In genomic region chrY:21021811-21022210, GRCh38 we compare ENCODE assay signal across 21 cellular contexts.
"Had no signal": no experiment of that assay in that cellular context is flagged by ENCODE, and none has a peak within 500 bp of the region (broad histone marks: within the 10 kb centered on the region; RNA-seq: fewer than 3 reads in every experiment).

No MANE protein-coding gene starts in this region.

- H3K27me3 Mint-ChIP-seq: activated CD4-positive, alpha-beta memory T cell treated with anti-CD3 and anti-CD28 coated beads for 36 hours had no signal

- H3K9me3 Mint-ChIP-seq: activated CD4-positive, alpha-beta memory T cell treated with anti-CD3 and anti-CD28 coated beads for 36 hours; activated naive CD4-positive, alpha-beta T cell treated with anti-CD3 and anti-CD28 coated beads, Interleukin-2, amount 50 U/mL, for 72 hours; activated T-cell treated with anti-CD3 and anti-CD28 coated beads, Interleukin-2, amount 50 U/mL, for 4 hours had no signal

- H3K4me3 ChIP-seq: cardiac muscle cell, SK-N-MC had no signal

- H3K4me3 Mint-ChIP-seq: activated CD4-positive, alpha-beta memory T cell treated with anti-CD3 and anti-CD28 coated beads for 36 hours; activated T-cell treated with anti-CD3 and anti-CD28 coated beads, Interleukin-2, amount 50 U/mL, for 4 hours had no signal

- ATAC-seq: Panc1, Right ventricle myocardium inferior had no signal

- H3K36me3 Mint-ChIP-seq: activated CD4-positive, alpha-beta memory T cell treated with anti-CD3 and anti-CD28 coated beads for 36 hours; activated naive CD4-positive, alpha-beta T cell treated with anti-CD3 and anti-CD28 coated beads, Interleukin-2, amount 50 U/mL, for 72 hours had no signal

- DNase-seq: activated CD8-positive, alpha-beta memory T cell treated with anti-CD3 and anti-CD28 coated beads for 24 hours; activated effector memory CD4-positive, alpha-beta T cell treated with anti-CD3 and anti-CD28 coated beads, Interleukin-2, amount 50 U/mL, for 16 hours; activated T-cell treated with anti-CD3 and anti-CD28 coated beads, Interleukin-2, amount 50 U/mL, for 4 hours; brain microvascular endothelial cell; KG1; NCI-H1092; NCI-H1417; NCI-H2029; NCI-H2107; NCI-H345; NCI-H510A; NCI-H526 treated with DMSO at 0.1 percent for 48 hours; NCI-H82; OCI-M1 had no signal

- H3K36me3 ChIP-seq: brain microvascular endothelial cell, cardiac muscle cell had no signal

- H3K27ac ChIP-seq: brain microvascular endothelial cell, cardiac muscle cell, SK-N-MC, VCaP had no signal

- H3K27me3 ChIP-seq: brain microvascular endothelial cell, cardiac muscle cell had no signal
